In the genomic region with DNA sequence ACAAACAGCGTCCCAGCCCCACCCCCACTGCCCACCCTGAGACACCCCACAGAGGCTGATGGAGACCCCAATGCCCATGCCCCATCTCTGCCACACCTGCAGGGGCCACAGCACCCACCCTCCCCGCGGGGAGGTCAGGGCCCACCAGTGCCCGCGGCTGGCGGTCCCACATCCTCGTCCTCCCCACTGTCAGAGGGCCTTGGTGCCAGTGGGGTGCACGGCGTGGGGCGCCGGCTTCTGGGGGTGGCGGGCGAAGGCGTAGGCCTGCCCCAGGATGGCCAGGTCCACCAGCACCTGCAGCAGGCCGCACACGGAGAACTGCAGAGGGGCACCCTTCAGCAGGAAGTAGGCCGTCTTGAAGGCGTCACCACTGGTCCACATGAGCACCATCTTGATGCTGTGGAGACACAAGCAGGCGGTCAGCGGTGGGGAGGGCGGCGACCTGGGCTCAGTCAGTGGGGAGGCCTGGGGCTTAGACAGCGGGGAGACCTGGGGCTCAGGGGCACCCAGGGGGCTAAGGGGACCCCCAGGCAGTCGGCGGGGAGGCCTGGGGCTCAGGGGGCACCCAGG, we compare ENCODE assay signal across 21 cellular contexts. TPM values are rescaled to one million over a fixed set of nuclear protein-coding genes. Genes with fewer than 3 reads are reported as not detected.
DNase-seq lines count a peak whose midpoint lies in the region; ATAC-seq and TF ChIP-seq lines count a peak whose summit lies in the region.
"Had no signal": no experiment of that assay in that cellular context is flagged by ENCODE, and none has a peak within 500 bp of the region (broad histone marks: within the 10 kb centered on the region; RNA-seq: fewer than 3 reads in every experiment).

No MANE protein-coding gene starts in this region.

- peaks cover 16% of the 10 kb centered on the region for H3K36me3 Mint-ChIP-seq in activated CD4-positive, alpha-beta T cell treated with anti-CD3 and anti-CD28 coated beads for 36 hours (ENCODE audit: low read depth)
- H3K36me3 Mint-ChIP-seq in T-helper 17 cell (ENCODE audit: low read depth) = peaks cover 9% of the 10 kb centered on the region

- no peaks in the 10 kb centered on the region for H3K9me3 Mint-ChIP-seq in activated CD4-positive, alpha-beta T cell treated with anti-CD3 and anti-CD28 coated beads for 36 hours (ENCODE audit: low read depth)

- H3K4me1 Mint-ChIP-seq in activated CD4-positive, alpha-beta T cell treated with anti-CD3 and anti-CD28 coated beads for 36 hours = peaks cover 10% of the 10 kb centered on the region
- no peaks in the 10 kb centered on the region for H3K4me1 Mint-ChIP-seq in T-helper 17 cell
- H3K4me1 Mint-ChIP-seq: CD14-positive monocyte, neural crest cell had no signal

- no peak overlapping the region for H3K27ac ChIP-seq in testis
- H3K27ac ChIP-seq: 22Rv1, brain microvascular endothelial cell, SK-N-MC had no signal

- CTCF ChIA-PET in activated CD4-positive, alpha-beta T cell treated with anti-CD3 and anti-CD28 coated beads for 36 hours (lab: Charles Lee) = no interaction called here

- H3K9me3 ChIP-seq in T-helper 17 cell (ENCODE audit: control insufficient read depth, low read length, poor library complexity, severe bottlenecking) (no peaks in the 10 kb centered on the region), testis (no peaks in the 10 kb centered on the region)
- H3K9me3 ChIP-seq: HAP-1 had no signal

- POLR2A ChIA-PET in activated CD4-positive, alpha-beta T cell treated with anti-CD3 and anti-CD28 coated beads for 36 hours (lab: Charles Lee) = no interaction called here

- no peak overlapping the region for H3K4me3 ChIP-seq in testis
- H3K4me3 ChIP-seq: HAP-1, SK-N-MC had no signal

- no peak for ATAC-seq in activated CD4-positive, alpha-beta T cell treated with anti-CD3 and anti-CD28 coated beads for 36 hours
- no peak for ATAC-seq in T-helper 17 cell
- no peak for ATAC-seq in HG03460 (IDR thresholded peaks at IDR 0.05; ENCODE audit: unreplicated experiment)

- no peaks in the 10 kb centered on the region for H3K27me3 ChIP-seq in testis
- H3K27me3 ChIP-seq: brain microvascular endothelial cell had no signal

- H3K4me1 ChIP-seq in testis = peaks cover 7% of the 10 kb centered on the region
- H3K4me1 ChIP-seq: HAP-1 had no signal

- no peak for TF ChIP-seq CTCF in testis (IDR thresholded peaks at IDR 0.05)

- H3K27me3 Mint-ChIP-seq in activated CD4-positive, alpha-beta T cell treated with anti-CD3 and anti-CD28 coated beads for 36 hours = no peaks in the 10 kb centered on the region
- no peaks in the 10 kb centered on the region for H3K27me3 Mint-ChIP-seq in T-helper 17 cell
- H3K27me3 Mint-ChIP-seq: progenitor cell of endocrine pancreas had no signal

- H3K4me3 Mint-ChIP-seq in activated CD4-positive, alpha-beta T cell treated with anti-CD3 and anti-CD28 coated beads for 36 hours = no peak overlapping the region
- peak overlapping the region; percentile 41 for H3K4me3 Mint-ChIP-seq in T-helper 17 cell
- H3K4me3 Mint-ChIP-seq: activated naive CD4-positive, alpha-beta T cell treated with anti-CD3 and anti-CD28 coated beads for 36 hours; CD14-positive monocyte; neural crest cell had no signal

- H3K36me3 ChIP-seq in testis (ENCODE audit: low read depth, missing control alignments) = no peaks in the 10 kb centered on the region

- TF ChIP-seq POLR2A in testis (IDR thresholded peaks at IDR 0.05) = no peak

- H3K27ac Mint-ChIP-seq in activated CD4-positive, alpha-beta T cell treated with anti-CD3 and anti-CD28 coated beads for 36 hours = no peak overlapping the region
- no peak overlapping the region for H3K27ac Mint-ChIP-seq in T-helper 17 cell
- H3K27ac Mint-ChIP-seq: activated naive CD4-positive, alpha-beta T cell treated with anti-CD3 and anti-CD28 coated beads for 36 hours; CD14-positive monocyte; progenitor cell of endocrine pancreas had no signal

- peak; percentile 5 for DNase-seq in activated CD4-positive, alpha-beta T cell treated with anti-CD3 and anti-CD28 coated beads for 1 hour
- no peak for DNase-seq in activated CD4-positive, alpha-beta T cell treated with anti-CD3 and anti-CD28 coated beads for 36 hours
- DNase-seq in T-helper 17 cell (no peak), mesenteric fat pad (ENCODE audit: low spot score) (peak; percentile 75), testis (peak; percentile 8), AG08396 (ENCODE audit: low spot score) (no peak)
- DNase-seq in stimulated activated CD4-positive, alpha-beta T cell treated with anti-CD3 and anti-CD28 coated beads, Interleukin-12 subunit alpha, Interleukin-12 subunit beta, amount 100 ng/mL, for 4 hours = no peak
- DNase-seq: activated CD4-positive, alpha-beta T cell treated with anti-CD3 and anti-CD28 coated beads for 48 hours; activated naive CD4-positive, alpha-beta T cell treated with anti-CD3 and anti-CD28 coated beads for 36 hours; brain microvascular endothelial cell; DND-41; hypothalamus; KBM-7; NCI-H2081 had no signal

- 91% methylated on average over 14 to 25 of the region's 25 CpGs for WGBS in testis, 2 donors

- intact Hi-C loops in activated CD4-positive, alpha-beta T cell treated with anti-CD3 and anti-CD28 coated beads for 36 hours (cut with DNase I, micrococcal nuclease) = no loop called here
- intact Hi-C loops in testis (cut with DNase I; ENCODE audit: low total_unique reads) = no loop called here

RNA-seq across cellular contexts. Expression of gene SLC66A2, which starts 47.6 kb away (rescaled TPM):
- total RNA-seq in activated CD4-positive, alpha-beta T cell treated with anti-CD3 and anti-CD28 coated beads for 36 hours = 10 to 100 TPM; 23.4 to 28.5 TPM
- 10 to 100 TPM; 43.6 to 56.9 TPM for total RNA-seq in T-helper 17 cell
- 85.9 TPM for total RNA-seq in mesenteric fat pad
- 100 to 1,000 TPM in 1 of 2 donors, 10 to 100 TPM in 1; 87.0 to 143 TPM for total RNA-seq in testis
- 72.5 TPM for polyA plus RNA-seq in testis (ENCODE audit: insufficient read depth, low read depth, low replicate concordance)

Comparison
In these comparisons a context has a peak if more than half of its experiments do, and no peak if none do; other contexts are left out.
1. DNase-seq: peak in activated CD4-positive, alpha-beta T cell treated with anti-CD3 and anti-CD28 coated beads for 1 hour (single experiment), mesenteric fat pad (single experiment) and testis (single experiment); none in activated CD4-positive, alpha-beta T cell treated with anti-CD3 and anti-CD28 coated beads for 36 hours (single experiment), T-helper 17 cell (0 of 3), AG08396 (single experiment) and stimulated activated CD4-positive, alpha-beta T cell treated with anti-CD3 and anti-CD28 coated beads, Interleukin-12 subunit alpha, Interleukin-12 subunit beta, amount 100 ng/mL, for 4 hours (single experiment).